Comparison of ENCODE assay signal across 1 cellular context in genomic region chr6:3226422-3227362, GRCh38.
TF ChIP-seq lines count a peak whose summit lies in the region.

No MANE protein-coding gene starts in this region.

TF ChIP-seq in HEK293, 187 proteins besides CTCF, POLR2A, EP300 and RAD21 (continued from another document and continues in another):
- TF ChIP-seq ZNF449 (tag by site-specific recombination; IDR thresholded peaks at IDR 0.05) (no peak), ZFP3 (tag by site-specific recombination; IDR thresholded peaks at IDR 0.05; ENCODE audit: low read depth) (no peak), GLIS2 (tag by site-specific recombination; IDR thresholded peaks at IDR 0.05) (no peak; the same call in 1 of the 2 replicates), HOXA7 (CRISPR knock-in tag; IDR thresholded peaks at IDR 0.05; ENCODE audit: borderline replicate concordance) (no peak), ZNF362 (tag by site-specific recombination; IDR thresholded peaks at IDR 0.05) (no peak), KLF17 (tag by site-specific recombination; IDR thresholded peaks at IDR 0.05) (no peak), ZNF19 (tag by site-specific recombination; IDR thresholded peaks at IDR 0.05; ENCODE audit: low read depth) (no peak), PRDM6 (tag by site-specific recombination; IDR thresholded peaks at IDR 0.05) (no peak), ZNF157 (tag by site-specific recombination; IDR thresholded peaks at IDR 0.05) (no peak), MYNN (tag by site-specific recombination; IDR thresholded peaks at IDR 0.05; ENCODE audit: borderline replicate concordance) (peak; percentile 39; the same call in 1 of the 2 replicates), EGR2 (tag by site-specific recombination; IDR thresholded peaks at IDR 0.05; ENCODE audit: low read depth) (peak; percentile 43), ZNF132 (tag by site-specific recombination; IDR thresholded peaks at IDR 0.05; ENCODE audit: borderline replicate concordance) (no peak), ZNF549 (tag by site-specific recombination; IDR thresholded peaks at IDR 0.05) (no peak), SP2 (tag by site-specific recombination; IDR thresholded peaks at IDR 0.05) (peak; percentile 41; the same call in 1 of the 2 replicates), ZNF596 (tag by site-specific recombination; IDR thresholded peaks at IDR 0.05) (no peak), ZNF354C (tag by site-specific recombination; IDR thresholded peaks at IDR 0.05; ENCODE audit: borderline replicate concordance, low read depth) (no peak), ZNF529 (tag by site-specific recombination; IDR thresholded peaks at IDR 0.05; ENCODE audit: insufficient replicate concordance) (no peak), YY2 (tag by site-specific recombination; IDR thresholded peaks at IDR 0.05) (no peak), ZNF221 (tag by site-specific recombination; IDR thresholded peaks at IDR 0.05; ENCODE audit: borderline replicate concordance) (no peak), ZNF37A (tag by site-specific recombination; IDR thresholded peaks at IDR 0.05) (no peak), ZNF571 (tag by site-specific recombination; IDR thresholded peaks at IDR 0.05) (no peak), ZNF26 (tag by site-specific recombination; IDR thresholded peaks at IDR 0.05) (no peak), ZNF707 (tag by site-specific recombination; IDR thresholded peaks at IDR 0.05) (no peak), SCRT2 (tag by site-specific recombination; IDR thresholded peaks at IDR 0.05) (no peak), ZNF555 (tag by site-specific recombination; conservative IDR thresholded peaks at IDR 0.05) (no peak), ZNF548 (tag by site-specific recombination; IDR thresholded peaks at IDR 0.05) (no peak), ZNF416 (tag by site-specific recombination; IDR thresholded peaks at IDR 0.05) (no peak), ZNF473 (tag by site-specific recombination; IDR thresholded peaks at IDR 0.05) (no peak), ZNF23 (tag by site-specific recombination; IDR thresholded peaks at IDR 0.05; ENCODE audit: borderline replicate concordance) (no peak), ZNF112 (tag by site-specific recombination; IDR thresholded peaks at IDR 0.05) (no peak), PRDM4 (tag by site-specific recombination; IDR thresholded peaks at IDR 0.05) (no peak), ZNF146 (tag by site-specific recombination; IDR thresholded peaks at IDR 0.05) (no peak), ZNF24 (tag by site-specific recombination; IDR thresholded peaks at IDR 0.05) (no peak), KLF7 (tag by site-specific recombination; IDR thresholded peaks at IDR 0.05; ENCODE audit: borderline replicate concordance) (no peak), ZNF391 (tag by site-specific recombination; IDR thresholded peaks at IDR 0.05; ENCODE audit: borderline replicate concordance, low read depth) (no peak), ZNF311 (tag by site-specific recombination; IDR thresholded peaks at IDR 0.05; ENCODE audit: borderline replicate concordance) (no peak), ZNF558 (tag by site-specific recombination; IDR thresholded peaks at IDR 0.05) (no peak), ZNF701 (tag by site-specific recombination; IDR thresholded peaks at IDR 0.05) (no peak), ZNF398 (tag by site-specific recombination; IDR thresholded peaks at IDR 0.05) (no peak), ZNF133 (tag by site-specific recombination; IDR thresholded peaks at IDR 0.05) (no peak), ZNF664 (tag by site-specific recombination; IDR thresholded peaks at IDR 0.05) (no peak)
- TF ChIP-seq, protein P1, sequence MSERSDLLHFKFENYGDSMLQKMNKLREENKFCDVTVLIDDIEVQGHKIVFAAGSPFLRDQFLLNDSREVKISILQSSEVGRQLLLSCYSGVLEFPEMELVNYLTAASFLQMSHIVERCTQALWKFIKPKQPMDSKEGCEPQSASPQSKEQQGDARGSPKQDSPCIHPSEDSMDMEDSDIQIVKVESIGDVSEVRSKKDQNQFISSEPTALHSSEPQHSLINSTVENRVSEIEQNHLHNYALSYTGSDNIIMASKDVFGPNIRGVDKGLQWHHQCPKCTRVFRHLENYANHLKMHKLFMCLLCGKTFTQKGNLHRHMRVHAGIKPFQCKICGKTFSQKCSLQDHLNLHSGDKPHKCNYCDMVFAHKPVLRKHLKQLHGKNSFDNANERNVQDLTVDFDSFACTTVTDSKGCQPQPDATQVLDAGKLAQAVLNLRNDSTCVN (tag by site-specific recombination; optimal IDR thresholded peaks at IDR 0.05) = no peak
- TF ChIP-seq, protein P2, sequence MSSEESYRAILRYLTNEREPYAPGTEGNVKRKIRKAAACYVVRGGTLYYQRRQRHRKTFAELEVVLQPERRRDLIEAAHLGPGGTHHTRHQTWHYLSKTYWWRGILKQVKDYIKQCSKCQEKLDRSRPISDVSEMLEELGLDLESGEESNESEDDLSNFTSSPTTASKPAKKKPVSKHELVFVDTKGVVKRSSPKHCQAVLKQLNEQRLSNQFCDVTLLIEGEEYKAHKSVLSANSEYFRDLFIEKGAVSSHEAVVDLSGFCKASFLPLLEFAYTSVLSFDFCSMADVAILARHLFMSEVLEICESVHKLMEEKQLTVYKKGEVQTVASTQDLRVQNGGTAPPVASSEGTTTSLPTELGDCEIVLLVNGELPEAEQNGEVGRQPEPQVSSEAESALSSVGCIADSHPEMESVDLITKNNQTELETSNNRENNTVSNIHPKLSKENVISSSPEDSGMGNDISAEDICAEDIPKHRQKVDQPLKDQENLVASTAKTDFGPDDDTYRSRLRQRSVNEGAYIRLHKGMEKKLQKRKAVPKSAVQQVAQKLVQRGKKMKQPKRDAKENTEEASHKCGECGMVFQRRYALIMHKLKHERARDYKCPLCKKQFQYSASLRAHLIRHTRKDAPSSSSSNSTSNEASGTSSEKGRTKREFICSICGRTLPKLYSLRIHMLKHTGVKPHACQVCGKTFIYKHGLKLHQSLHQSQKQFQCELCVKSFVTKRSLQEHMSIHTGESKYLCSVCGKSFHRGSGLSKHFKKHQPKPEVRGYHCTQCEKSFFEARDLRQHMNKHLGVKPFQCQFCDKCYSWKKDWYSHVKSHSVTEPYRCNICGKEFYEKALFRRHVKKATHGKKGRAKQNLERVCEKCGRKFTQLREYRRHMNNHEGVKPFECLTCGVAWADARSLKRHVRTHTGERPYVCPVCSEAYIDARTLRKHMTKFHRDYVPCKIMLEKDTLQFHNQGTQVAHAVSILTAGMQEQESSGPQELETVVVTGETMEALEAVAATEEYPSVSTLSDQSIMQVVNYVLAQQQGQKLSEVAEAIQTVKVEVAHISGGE (tag by site-specific recombination; conservative IDR thresholded peaks at IDR 0.05; ENCODE audit: low read depth) = no peak
- TF ChIP-seq, protein P3, sequence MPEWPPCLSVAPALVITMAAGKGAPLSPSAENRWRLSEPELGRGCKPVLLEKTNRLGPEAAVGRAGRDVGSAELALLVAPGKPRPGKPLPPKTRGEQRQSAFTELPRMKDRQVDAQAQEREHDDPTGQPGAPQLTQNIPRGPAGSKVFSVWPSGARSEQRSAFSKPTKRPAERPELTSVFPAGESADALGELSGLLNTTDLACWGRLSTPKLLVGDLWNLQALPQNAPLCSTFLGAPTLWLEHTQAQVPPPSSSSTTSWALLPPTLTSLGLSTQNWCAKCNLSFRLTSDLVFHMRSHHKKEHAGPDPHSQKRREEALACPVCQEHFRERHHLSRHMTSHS (tag by site-specific recombination; IDR thresholded peaks at IDR 0.05) = no peak
- TF ChIP-seq, protein P4, sequence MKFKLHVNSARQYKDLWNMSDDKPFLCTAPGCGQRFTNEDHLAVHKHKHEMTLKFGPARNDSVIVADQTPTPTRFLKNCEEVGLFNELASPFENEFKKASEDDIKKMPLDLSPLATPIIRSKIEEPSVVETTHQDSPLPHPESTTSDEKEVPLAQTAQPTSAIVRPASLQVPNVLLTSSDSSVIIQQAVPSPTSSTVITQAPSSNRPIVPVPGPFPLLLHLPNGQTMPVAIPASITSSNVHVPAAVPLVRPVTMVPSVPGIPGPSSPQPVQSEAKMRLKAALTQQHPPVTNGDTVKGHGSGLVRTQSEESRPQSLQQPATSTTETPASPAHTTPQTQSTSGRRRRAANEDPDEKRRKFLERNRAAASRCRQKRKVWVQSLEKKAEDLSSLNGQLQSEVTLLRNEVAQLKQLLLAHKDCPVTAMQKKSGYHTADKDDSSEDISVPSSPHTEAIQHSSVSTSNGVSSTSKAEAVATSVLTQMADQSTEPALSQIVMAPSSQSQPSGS (tag by site-specific recombination; IDR thresholded peaks at IDR 0.05; ENCODE audit: low read depth) = no peak
